Comparison of ENCODE assay signal across 9 cellular contexts in the genomic region with DNA sequence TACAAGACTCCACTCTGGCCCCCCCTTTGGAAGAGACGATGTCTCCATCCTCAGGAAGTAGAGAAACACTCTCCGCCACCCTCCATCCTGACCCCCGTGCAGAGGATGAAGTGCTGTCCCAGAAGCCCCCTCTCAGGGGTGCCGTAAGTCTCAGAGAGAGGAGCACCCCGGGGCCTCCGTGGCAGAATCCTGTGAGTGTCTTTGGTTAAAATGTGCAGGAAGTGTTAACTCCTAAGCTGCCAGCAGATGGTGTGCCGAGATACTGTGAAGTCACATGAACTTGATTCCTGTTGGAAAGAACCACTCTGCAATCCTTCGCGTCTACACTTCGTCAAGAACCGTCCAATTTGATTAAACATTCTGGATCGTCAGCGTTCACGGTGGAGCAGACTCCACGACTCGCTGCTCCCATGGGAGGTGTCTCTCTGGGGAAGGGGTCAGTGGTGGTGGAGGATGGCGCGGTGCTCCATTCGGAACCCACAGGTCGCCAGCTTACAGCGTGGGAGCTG. TPM values are rescaled to one million over a fixed set of nuclear protein-coding genes. Genes with fewer than 3 reads are reported as not detected.
DNase-seq lines count a peak whose midpoint lies in the region; ATAC-seq and TF ChIP-seq lines count a peak whose summit lies in the region.
"Had no signal": no experiment of that assay in that cellular context is flagged by ENCODE, and none has a peak within 500 bp of the region (broad histone marks: within the 10 kb centered on the region; RNA-seq: fewer than 3 reads in every experiment).

No MANE protein-coding gene starts in this region.

- no peaks in the 10 kb centered on the region for H3K9me3 Mint-ChIP-seq in Caco-2 (ENCODE audit: unreplicated experiment)

- no peaks in the 10 kb centered on the region; the same call in 1 of the 2 replicates for H3K36me3 ChIP-seq in Caco-2 (ENCODE audit: control insufficient read depth, insufficient read depth, low read length)

- H3K27ac Mint-ChIP-seq in Caco-2 (ENCODE audit: unreplicated experiment) = peak overlapping the region; percentile 42

- BruUV-seq in Caco-2 (replicated peaks; lab: Mats Ljungman, UMichigan) = no TSS peak

- H3K27me3 Mint-ChIP-seq in Caco-2 (ENCODE audit: insufficient read depth, unreplicated experiment) = no peaks in the 10 kb centered on the region

- POLR2A ChIA-PET in Caco-2 (lab: Charles Lee) = interaction anchor here (0.7 kb wide), 1 partner anchor 11 kb away, joined by 4 read pairs; no protein-coding TSS in a partner anchor

- H3K4me1 Mint-ChIP-seq in Caco-2 (ENCODE audit: low read depth, unreplicated experiment) = peaks cover 17% of the 10 kb centered on the region

- ATAC-seq in left colon = no peak

- H3K36me3 Mint-ChIP-seq in Caco-2 (ENCODE audit: insufficient read depth, unreplicated experiment) = peaks cover 26% of the 10 kb centered on the region

- DNase-seq in Caco-2 (no peak), HCEC 1CT (peak; percentile 36), fibroblast of gingiva (ENCODE audit: low read depth) (peak; percentile 47), skeletal muscle cell (ENCODE audit: low read depth) (no peak), superior temporal gyrus (ENCODE audit: extremely low spot score) (no peak), LoVo (ENCODE audit: low spot score) (no peak), left colon (no peak)

- no peaks in the 10 kb centered on the region for H3K9me3 ChIP-seq in Caco-2

- H3K4me3 Mint-ChIP-seq in Caco-2 (ENCODE audit: unreplicated experiment) = no peak overlapping the region

- no peaks in the 10 kb centered on the region for H3K27me3 ChIP-seq in Caco-2 (replicated peaks; ENCODE audit: control insufficient read depth, insufficient read depth, low read length)

- intact Hi-C loops in Caco-2 (cut with micrococcal nuclease; ENCODE audit: unreplicated experiment) = no loop called here
- intact Hi-C loops in left colon (cut with DNase I, micrococcal nuclease) = no loop called here

- CTCF ChIA-PET in Caco-2 (lab: Charles Lee) = no interaction called here

- TF ChIP-seq CTCF in Caco-2 (IDR thresholded peaks at IDR 0.05; ENCODE audit: insufficient read depth in 1 of 2, low read depth in 1 of 2, low read length in 1 of 2, severe bottlenecking in 1 of 2, unreplicated experiment in 1 of 2) = no peak
- TF ChIP-seq CTCF in WI38 (IDR thresholded peaks at IDR 0.05; ENCODE audit: low read depth, low read length) = peak; percentile 42

- H3K4me3 ChIP-seq in Caco-2 (ENCODE audit: low read depth, low read length) (no peak overlapping the region), WI38 (ENCODE audit: low read depth, low read length) (no peak overlapping the region), skeletal muscle cell (ENCODE audit: low read depth, low read length) (peak overlapping the region; percentile 32)
- H3K4me3 ChIP-seq: PC-9 had no signal

- H3K4me1 ChIP-seq in Caco-2 = peaks cover 14% of the 10 kb centered on the region; the same call in 1 of the 2 replicates

RNA-seq across cellular contexts. Expression of a gene that starts 5.6 kb away (rescaled TPM):
- total RNA-seq in Caco-2 (2022) (44.4 and 50.6 TPM in 2 replicates), left colon (10 to 100 TPM; 19.5 to 20.2 TPM)

RNA-seq across cellular contexts. Expression of a gene that starts 20.5 kb away (rescaled TPM):
- 0.74 and 1.7 TPM in 2 replicates for total RNA-seq in Caco-2 (2022)
- total RNA-seq in left colon = not detected

Comparison
In these comparisons a context has a peak if more than half of its experiments do, and no peak if none do; other contexts are left out.
1. DNase-seq: peak in HCEC 1CT (single experiment) and fibroblast of gingiva (single experiment); none in Caco-2 (0 of 2), skeletal muscle cell (single experiment), superior temporal gyrus (single experiment), LoVo (single experiment) and left colon (0 of 2).